In the genomic region with DNA sequence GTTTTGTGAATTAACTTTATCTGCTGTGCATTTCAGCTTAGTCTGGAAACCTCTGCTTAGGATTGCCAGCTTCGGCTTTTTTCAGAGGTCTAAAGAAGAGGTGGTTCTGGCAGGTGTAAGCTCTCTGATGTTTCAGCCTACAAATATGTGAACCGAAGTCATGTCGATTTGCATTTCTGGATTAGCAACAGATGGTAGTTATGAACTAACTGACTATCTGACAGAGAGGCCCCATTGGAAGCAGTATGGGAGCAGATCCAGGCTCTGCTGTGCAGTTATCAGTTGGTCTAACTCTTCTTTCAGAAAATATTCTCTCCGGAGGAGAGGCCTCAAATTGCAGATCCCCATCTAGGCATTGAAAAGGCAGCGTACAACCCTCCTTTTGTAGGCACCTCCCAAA, we compare ENCODE assay signal across 30 cellular contexts. TPM values are rescaled to one million over a fixed set of nuclear protein-coding genes. Genes with fewer than 3 reads are reported as not detected.
A peak's percentile ranks its signal among the peaks of the same experiment; 100 is the strongest.
DNase-seq lines count a peak whose midpoint lies in the region; ATAC-seq and TF ChIP-seq lines count a peak whose summit lies in the region.
"Had no signal": no experiment of that assay in that cellular context is flagged by ENCODE, and none has a peak within 500 bp of the region (broad histone marks: within the 10 kb centered on the region; RNA-seq: fewer than 3 reads in every experiment).

No MANE protein-coding gene starts in this region.

- no peak for ATAC-seq in activated CD8-positive, alpha-beta T cell treated with anti-CD3 and anti-CD28 coated beads for 36 hours
- ATAC-seq: activated naive CD8-positive, alpha-beta T cell treated with anti-CD3 and anti-CD28 coated beads, Interleukin-2, amount 50 U/mL, for 24 hours; stimulated activated naive B cell treated with anti-CD40 and anti-IgM and Interleukin-4, amounts not matched to agents 10 μg/mL and 1 μg/mL and 100 μg/mL, for 72 hours had no signal

- H3K9me3 Mint-ChIP-seq in activated CD8-positive, alpha-beta T cell treated with anti-CD3 and anti-CD28 coated beads for 36 hours, result no peaks in the 10 kb centered on the region
- H3K9me3 Mint-ChIP-seq: activated naive CD8-positive, alpha-beta T cell treated with anti-CD3 and anti-CD28 coated beads, Interleukin-2, amount 50 U/mL, for 24 hours; activated T-cell treated with anti-CD3 and anti-CD28 coated beads, Interleukin-2, amount 50 U/mL, for 24 hours had no signal

- TF ChIP-seq CTCF in fibroblast of mammary gland (conservative IDR thresholded peaks at IDR 0.05; ENCODE audit: control insufficient read depth, insufficient read depth, low read depth, low read length) (no peak), retinal pigment epithelial cell (conservative IDR thresholded peaks at IDR 0.05; ENCODE audit: low read depth, low read length) (no peak)
- no peak for TF ChIP-seq CTCF in activated CD8-positive, alpha-beta T cell treated with anti-CD3 and anti-CD28 coated beads for 36 hours (IDR thresholded peaks at IDR 0.05)

- DNase-seq in NCI-H82 (lab: John Stamatoyannopoulos, UW) (peak; percentile 26), NCI-H82 treated with DMSO at 0.1 percent for 48 hours (lab: John Stamatoyannopoulos, UW; ENCODE audit: unreplicated experiment) (no peak), SK-N-MC (ENCODE audit: low read depth, low spot score) (peak; percentile 42), fibroblast of mammary gland (ENCODE audit: low read depth) (peak; percentile 30), retinal pigment epithelial cell (ENCODE audit: low read depth) (peak; percentile 11), NCI-H1092 treated with DMSO at 0.1 percent for 48 hours (lab: John Stamatoyannopoulos, UW) (no peak), mesenteric fat pad (ENCODE audit: low spot score) (no peak)
- DNase-seq in activated CD8-positive, alpha-beta T cell treated with anti-CD3 and anti-CD28 coated beads for 36 hours, result no peak
- DNase-seq: activated gamma-delta T cell treated with Interleukin-2 at 50 U/mL for 16 hours; activated naive CD8-positive, alpha-beta T cell treated with anti-CD3 and anti-CD28 coated beads, Interleukin-2, amount 50 U/mL, for 24 hours; activated T-cell treated with anti-CD3 and anti-CD28 coated beads, Interleukin-2, amount 50 U/mL, for 24 hours; AML-193; CD8-positive, alpha-beta memory T cell; DMS153; effector CD4-positive, alpha-beta T cell; mammary epithelial cell; NCI-H1048; NCI-H187; NCI-H748 treated with DMSO at 0.1 percent for 48 hours; posterior cingulate gyrus; sigmoid colon; stimulated activated CD4-positive, alpha-beta T cell treated with anti-CD3 and anti-CD28 coated beads, Interleukin-4, amount 100 ng/mL, for 4 hours; stimulated activated naive B cell treated with anti-CD40 and anti-IgM and Interleukin-4, amounts not matched to agents 10 μg/mL and 1 μg/mL and 100 μg/mL, for 72 hours; T-helper 2 cell had no signal

- peak overlapping the region; percentile 10 for H3K9ac ChIP-seq in SK-N-MC (ENCODE audit: insufficient read length)

- H3K4me3 Mint-ChIP-seq in activated CD8-positive, alpha-beta T cell treated with anti-CD3 and anti-CD28 coated beads for 36 hours, result no peak overlapping the region
- H3K4me3 Mint-ChIP-seq: activated naive CD8-positive, alpha-beta T cell treated with anti-CD3 and anti-CD28 coated beads, Interleukin-2, amount 50 U/mL, for 24 hours; activated T-cell treated with anti-CD3 and anti-CD28 coated beads, Interleukin-2, amount 50 U/mL, for 24 hours; brain; CD8-positive, alpha-beta memory T cell; IgD-negative memory B cell; stimulated activated naive B cell treated with anti-CD40 and anti-IgM and Interleukin-4, amounts not matched to agents 10 μg/mL and 1 μg/mL and 100 μg/mL, for 72 hours had no signal

- H3K36me3 Mint-ChIP-seq in activated CD8-positive, alpha-beta T cell treated with anti-CD3 and anti-CD28 coated beads for 36 hours (ENCODE audit: low read depth), result no peaks in the 10 kb centered on the region
- H3K36me3 Mint-ChIP-seq: brain; CD8-positive, alpha-beta memory T cell; stimulated activated naive B cell treated with anti-CD40 and anti-IgM and Interleukin-4, amounts not matched to agents 10 μg/mL and 1 μg/mL and 100 μg/mL, for 72 hours had no signal

- H3K27me3 Mint-ChIP-seq in activated CD8-positive, alpha-beta T cell treated with anti-CD3 and anti-CD28 coated beads for 36 hours, result peaks cover 7% of the 10 kb centered on the region

- H3K27ac ChIP-seq in SK-N-MC, result peak overlapping the region; percentile 72
- H3K27ac ChIP-seq: 22Rv1, epithelial cell of prostate, RWPE1, sigmoid colon had no signal

- peak overlapping the region; percentile 14; the same call in 1 of the 2 replicates for H3K4me3 ChIP-seq in SK-N-MC
- no peak overlapping the region for H3K4me3 ChIP-seq in fibroblast of mammary gland (ENCODE audit: control insufficient read depth, low read depth, low read length)
- H3K4me3 ChIP-seq in retinal pigment epithelial cell (ENCODE audit: low read length), result no peak overlapping the region
- H3K4me3 ChIP-seq: heart left ventricle, sigmoid colon had no signal

- intact Hi-C loops in activated CD8-positive, alpha-beta T cell treated with anti-CD3 and anti-CD28 coated beads for 36 hours (cut with micrococcal nuclease), result no loop called here

- H3K27ac Mint-ChIP-seq in activated CD8-positive, alpha-beta T cell treated with anti-CD3 and anti-CD28 coated beads for 36 hours, result no peak overlapping the region
- H3K27ac Mint-ChIP-seq: activated naive CD8-positive, alpha-beta T cell treated with anti-CD3 and anti-CD28 coated beads, Interleukin-2, amount 50 U/mL, for 24 hours; activated T-cell treated with anti-CD3 and anti-CD28 coated beads, Interleukin-2, amount 50 U/mL, for 24 hours; brain; CD8-positive, alpha-beta memory T cell; stimulated activated naive B cell treated with anti-CD40 and anti-IgM and Interleukin-4, amounts not matched to agents 10 μg/mL and 1 μg/mL and 100 μg/mL, for 72 hours had no signal

- CTCF ChIA-PET in activated CD8-positive, alpha-beta T cell treated with anti-CD3 and anti-CD28 coated beads for 36 hours (lab: Charles Lee), result no interaction called here

- no peaks in the 10 kb centered on the region for H3K4me1 Mint-ChIP-seq in activated CD8-positive, alpha-beta T cell treated with anti-CD3 and anti-CD28 coated beads for 36 hours (ENCODE audit: low read depth)
- H3K4me1 Mint-ChIP-seq: activated naive CD8-positive, alpha-beta T cell treated with anti-CD3 and anti-CD28 coated beads, Interleukin-2, amount 50 U/mL, for 24 hours; IgD-negative memory B cell had no signal

- no peaks in the 10 kb centered on the region for H3K9me3 ChIP-seq in SK-N-MC (ENCODE audit: low read depth, low read length)
- H3K9me3 ChIP-seq: heart left ventricle, sigmoid colon had no signal

- POLR2A ChIA-PET in activated CD8-positive, alpha-beta T cell treated with anti-CD3 and anti-CD28 coated beads for 36 hours (lab: Charles Lee), result no interaction called here

- H3K36me3 ChIP-seq in SK-N-MC (ENCODE audit: insufficient read depth, low read length), result no peaks in the 10 kb centered on the region
- H3K36me3 ChIP-seq: heart left ventricle, sigmoid colon had no signal

RNA-seq across cellular contexts. Expression of gene SPRED2, which starts 32.7 kb away (rescaled TPM):
- 1 to 10 TPM; 5.9 to 6.7 TPM for total RNA-seq in activated CD8-positive, alpha-beta T cell treated with anti-CD3 and anti-CD28 coated beads for 36 hours
- 48.7 TPM for total RNA-seq in mesenteric fat pad

Comparison
In these comparisons a context has a peak if more than half of its experiments do, and no peak if none do; other contexts are left out.
1. DNase-seq: peak in NCI-H82 (single experiment), SK-N-MC (single experiment), fibroblast of mammary gland (single experiment) and retinal pigment epithelial cell (single experiment); none in NCI-H82 treated with DMSO at 0.1 percent for 48 hours (single experiment), NCI-H1092 treated with DMSO at 0.1 percent for 48 hours (single experiment), activated CD8-positive, alpha-beta T cell treated with anti-CD3 and anti-CD28 coated beads for 36 hours (single experiment) and mesenteric fat pad (single experiment).